ENCODE assay signal across 3 cellular contexts in genomic region chr2:20409039-20409438, GRCh38.
TF ChIP-seq lines count a peak whose summit lies in the region.

No MANE protein-coding gene starts in this region.

TF ChIP-seq in A549, 52 proteins besides CTCF, POLR2A, EP300 and RAD21:
- TF ChIP-seq CEBPB (IDR thresholded peaks at IDR 0.05) (no peak), NR3C1 (IDR thresholded peaks at IDR 0.05) (no peak), SMC3 (IDR thresholded peaks at IDR 0.05) (no peak), KDM1A (IDR thresholded peaks at IDR 0.05; ENCODE audit: low read depth) (peak; percentile 73; the same call in 1 of the 2 replicates), TP53 (CRISPR knock-in tag; IDR thresholded peaks at IDR 0.05) (no peak), PBX3 (IDR thresholded peaks at IDR 0.05) (no peak)

TF ChIP-seq in HEK293, 187 proteins besides CTCF, POLR2A, EP300 and RAD21:
- TF ChIP-seq SETDB1 (IDR thresholded peaks at IDR 0.05; ENCODE audit: insufficient read length, low read length): peak; percentile 99
- peak; percentile 34; the same call in 1 of the 2 replicates for TF ChIP-seq TRIM28 (IDR thresholded peaks at IDR 0.05; ENCODE audit: borderline replicate concordance, low read length)
- no peak for TF ChIP-seq ZNF169 (tag by site-specific recombination; IDR thresholded peaks at IDR 0.05)
- TF ChIP-seq ZNF362 (tag by site-specific recombination; IDR thresholded peaks at IDR 0.05): 0 out of 2 replicates have a peak, but pooled peaks have one; percentile 15
- TF ChIP-seq ZNF510 (tag by site-specific recombination; IDR thresholded peaks at IDR 0.05; ENCODE audit: insufficient replicate concordance): peak; percentile 38
- TF ChIP-seq SP2 (tag by site-specific recombination; IDR thresholded peaks at IDR 0.05): no peak
- TF ChIP-seq RBAK (tag by site-specific recombination; IDR thresholded peaks at IDR 0.05): no peak
- TF ChIP-seq ZNF132 (tag by site-specific recombination; IDR thresholded peaks at IDR 0.05; ENCODE audit: borderline replicate concordance): no peak

TF ChIP-seq in K562, 482 proteins besides CTCF, POLR2A, EP300 and RAD21:
- peak; percentile 82 for TF ChIP-seq ZFP1 (CRISPR knock-in tag; IDR thresholded peaks at IDR 0.05)
- TF ChIP-seq CBX3 (IDR thresholded peaks at IDR 0.05; ENCODE audit: borderline replicate concordance in 1 of 2, low read length in 2 of 2): 0 out of 3 replicates have a peak, but pooled peaks of 1 of the 2 experiments have one; percentile 26
- no peak for TF ChIP-seq SRSF9 (IDR thresholded peaks at IDR 0.05; ENCODE audit: borderline replicate concordance, low read depth, low read length)
- TF ChIP-seq ZSCAN29 (IDR thresholded peaks at IDR 0.05): no peak
- 0 out of 2 replicates have a peak, but pooled peaks have one; percentile 24 for TF ChIP-seq ZNF507 (tag; conservative IDR thresholded peaks at IDR 0.05)
